Comparison of ENCODE assay signal across 24 cellular contexts in genomic region chr7:84492128-84492527, GRCh38.
A peak's percentile ranks its signal among the peaks of the same experiment; 100 is the strongest.
DNase-seq lines count a peak whose midpoint lies in the region; ATAC-seq, FAIRE-seq and TF ChIP-seq lines count a peak whose summit lies in the region.
"Had no signal": no experiment of that assay in that cellular context is flagged by ENCODE, and none has a peak within 500 bp of the region (broad histone marks: within the 10 kb centered on the region; RNA-seq: fewer than 3 reads in every experiment).

No MANE protein-coding gene starts in this region.

- peak overlapping the region; percentile 30 for H2AFZ ChIP-seq in keratinocyte (ENCODE audit: control insufficient read depth, low read length)

- H3K4me1 ChIP-seq in adipocyte (ENCODE audit: control insufficient read depth, insufficient read depth, low read length) (peaks cover 23% of the 10 kb centered on the region), keratinocyte (ENCODE audit: control insufficient read depth, extremely low read depth, insufficient read depth, low read length) (no peaks in the 10 kb centered on the region), sigmoid colon (no peaks in the 10 kb centered on the region), mucosa of descending colon (ENCODE audit: low read depth) (no peaks in the 10 kb centered on the region)
- H3K4me1 ChIP-seq: left lung had no signal

- H3K9me1 ChIP-seq in keratinocyte (ENCODE audit: control insufficient read depth, extremely low read depth, insufficient read depth, low read length) = no peaks in the 10 kb centered on the region

- peak overlapping the region; percentile 23 for H3K4me3 ChIP-seq in HFF-Myc (replicated peaks; ENCODE audit: low read depth, low read length)
- peak overlapping the region; percentile 81 for H3K4me3 ChIP-seq in adipocyte (ENCODE audit: low read length)
- no peak overlapping the region for H3K4me3 ChIP-seq in keratinocyte (ENCODE audit: control insufficient read depth in 2 of 3, extremely low read depth in 1 of 3, insufficient read depth in 2 of 3, low read depth in 1 of 3, low read length in 3 of 3)
- H3K4me3 ChIP-seq in sigmoid colon = peak overlapping the region; percentile 25 to 38 (median 30)
- no peak overlapping the region for H3K4me3 ChIP-seq in mucosa of descending colon
- H3K4me3 ChIP-seq: GM12878, left lung had no signal

- H3K9me3 ChIP-seq in adipocyte (ENCODE audit: control insufficient read depth, low read length) (no peaks in the 10 kb centered on the region), keratinocyte (ENCODE audit: control insufficient read depth, low read depth, low read length) (no peaks in the 10 kb centered on the region), sigmoid colon (no peaks in the 10 kb centered on the region), mucosa of descending colon (no peaks in the 10 kb centered on the region)
- H3K9me3 ChIP-seq: left lung had no signal

- TF ChIP-seq POLR2A in sigmoid colon (IDR thresholded peaks at IDR 0.05) = no peak

- H3K27ac ChIP-seq in keratinocyte (ENCODE audit: control insufficient read depth, insufficient read depth, low read length) = no peak overlapping the region
- peak overlapping the region in 3 of 4 donors; percentile 58 to 71 (median 60) for H3K27ac ChIP-seq in sigmoid colon
- H3K27ac ChIP-seq: HL-60, left lung had no signal

- H3K27me3 ChIP-seq in adipocyte (replicated peaks; ENCODE audit: control insufficient read depth, insufficient read depth, low read length) = no peaks in the 10 kb centered on the region
- H3K27me3 ChIP-seq in keratinocyte (ENCODE audit: control insufficient read depth, extremely low read depth, insufficient read depth, low read length) = no peaks in the 10 kb centered on the region
- H3K27me3 ChIP-seq in sigmoid colon = no peaks in the 10 kb centered on the region
- H3K27me3 ChIP-seq: left lung had no signal

- intact Hi-C loops in sigmoid colon (cut with DNase I) = loop anchor here (10.0 kb wide), 1 partner anchor 297 kb away; the partner anchor contains the start of gene SEMA3A
- intact Hi-C loops in mucosa of descending colon (cut with DNase I, micrococcal nuclease) = no loop called here

- no peaks in the 10 kb centered on the region for H4K20me1 ChIP-seq in keratinocyte (ENCODE audit: control insufficient read depth, extremely low read depth, insufficient read depth, low read length)

- dilution Hi-C loops in keratinocyte (cut with MboI; ENCODE audit: extremely low pct_ligation_motif_present, low sequenced_read_pairs) = no loop called here

- TF ChIP-seq CTCF in HFF-Myc (IDR thresholded peaks at IDR 0.05; ENCODE audit: low read depth, low read length, missing control alignments) (no peak), keratinocyte (optimal IDR thresholded peaks at IDR 0.05 in 1 of 3, IDR thresholded peaks at IDR 0.05 in 1 of 3, conservative IDR thresholded peaks at IDR 0.05 in 1 of 3; ENCODE audit: extremely low read depth in 1 of 3, insufficient read depth in 2 of 3, low read length in 3 of 3) (no peak), sigmoid colon (IDR thresholded peaks at IDR 0.05) (no peak), mucosa of descending colon (IDR thresholded peaks at IDR 0.05) (no peak)

- no peak for ATAC-seq in mucosa of descending colon
- ATAC-seq: activated CD8-positive, alpha-beta T cell treated with anti-CD3 and anti-CD28 coated beads for 36 hours; GM12878; left lung; naive thymus-derived CD4-positive, alpha-beta T cell; stimulated activated naive B cell treated with anti-CD40 and anti-IgM and Interleukin-4, amounts not matched to agents 10 μg/mL and 1 μg/mL and 100 μg/mL, for 72 hours; T-helper 17 cell had no signal

- DNase-seq in HFF-Myc (ENCODE audit: extremely low read depth, low read depth) (no peak), adipocyte (ENCODE audit: low read depth) (no peak), keratinocyte (ENCODE audit: low read depth, low spot score) (no peak), sigmoid colon (no peak), NCI-H82 treated with DMSO at 0.1 percent for 48 hours (lab: John Stamatoyannopoulos, UW; ENCODE audit: unreplicated experiment) (no peak), mucosa of descending colon (no peak), DMS53 treated with DMSO at 0.1 percent for 48 hours (lab: John Stamatoyannopoulos, UW; ENCODE audit: unreplicated experiment) (no peak), DMS153 treated with DMSO at 0.1 percent for 48 hours (lab: John Stamatoyannopoulos, UW; ENCODE audit: unreplicated experiment) (no peak)
- DNase-seq: activated CD4-positive, alpha-beta T cell treated with anti-CD3 and anti-CD28 coated beads for 1 hour; activated CD8-positive, alpha-beta T cell treated with anti-CD3 and anti-CD28 coated beads for 36 hours; activated effector memory CD4-positive, alpha-beta T cell treated with anti-CD3 and anti-CD28 coated beads, Interleukin-2, amount 50 U/mL, for 16 hours; activated naive CD8-positive, alpha-beta T cell treated with anti-CD3 and anti-CD28 coated beads, Interleukin-2, amount 10 ng/mL, durations not matched to agents 7 days and 5 days; Calu3; left lung; naive thymus-derived CD4-positive, alpha-beta T cell; NCI-H1436; stimulated activated CD4-positive, alpha-beta T cell treated with anti-CD3 and anti-CD28 coated beads, Interleukin-12 subunit alpha, Interleukin-12 subunit beta, amount 100 ng/mL, for 4 hours; stimulated activated CD4-positive, alpha-beta T cell treated with anti-CD3 and anti-CD28 coated beads, Interleukin-4, amount 100 ng/mL, for 4 hours; stimulated activated naive B cell treated with anti-CD40 and anti-IgM and Interleukin-4, amounts not matched to agents 10 μg/mL and 1 μg/mL and 100 μg/mL, for 72 hours; T-helper 17 cell had no signal

- 87 to 88% methylated on average over 4 of the region's 4 CpGs for WGBS in sigmoid colon, 2 donors

- TF ChIP-seq EP300 in sigmoid colon (IDR thresholded peaks at IDR 0.05) = no peak

- H3K9ac ChIP-seq in adipocyte (ENCODE audit: low read length) (peak overlapping the region; percentile 82), keratinocyte (ENCODE audit: control insufficient read depth, extremely low read depth, insufficient read depth, low read length) (no peak overlapping the region)

- no peaks in the 10 kb centered on the region for H3K36me3 ChIP-seq in adipocyte (ENCODE audit: control insufficient read depth, insufficient read depth, low read length, severe bottlenecking)
- no peaks in the 10 kb centered on the region for H3K36me3 ChIP-seq in keratinocyte (ENCODE audit: control insufficient read depth in 2 of 2, extremely low read depth in 1 of 2, insufficient read depth in 2 of 2, low read length in 2 of 2)
- H3K36me3 ChIP-seq in sigmoid colon = no peaks in the 10 kb centered on the region
- H3K36me3 ChIP-seq in mucosa of descending colon (ENCODE audit: low read depth) = no peaks in the 10 kb centered on the region
- H3K36me3 ChIP-seq: left lung had no signal

- no peak for FAIRE-seq in keratinocyte (lab: Jason Lieb, UNC)
- FAIRE-seq: endothelial cell of umbilical vein, GM12878, urothelium cell line had no signal

- no peak overlapping the region for H3K4me2 ChIP-seq in keratinocyte (ENCODE audit: control insufficient read depth, extremely low read depth, insufficient read depth, low read depth, low read length)

- no peaks in the 10 kb centered on the region for H3K79me2 ChIP-seq in keratinocyte (ENCODE audit: control insufficient read depth, insufficient read depth, low read length)

Comparison
In these comparisons a context has a peak if more than half of its experiments do, and no peak if none do; other contexts are left out.
1. H3K4me3 ChIP-seq: peak in HFF-Myc (single experiment), adipocyte (single experiment) and sigmoid colon (4 of 4); none in keratinocyte (0 of 3) and mucosa of descending colon (single experiment).